24 cellular contexts compared by ENCODE assay signal in genomic region chr2:139439100-139439499, GRCh38.
"Had no signal": no experiment of that assay in that cellular context is flagged by ENCODE, and none has a peak within 500 bp of the region (broad histone marks: within the 10 kb centered on the region; RNA-seq: fewer than 3 reads in every experiment).

No MANE protein-coding gene starts in this region.

- H3K27ac ChIP-seq: gastrocnemius medialis, heart left ventricle, hepatocyte, parathyroid adenoma, right lobe of liver, suprapubic skin, transverse colon, vagina had no signal

- H2AFZ ChIP-seq: hepatocyte, parathyroid adenoma had no signal

- DNase-seq: cerebellar nuclear complex; cortex of kidney; effector memory CD8-positive, alpha-beta T cell; gastrocnemius medialis; heart left ventricle; immature natural killer cell; islet precursor cell; mesendoderm; midbrain; naive thymus-derived CD4-positive, alpha-beta T cell; right lobe of liver; small intestine; stimulated activated CD4-positive, alpha-beta T cell treated with anti-CD3 and anti-CD28 coated beads, Interleukin-15, amount 100 ng/mL, for 24 hours; stimulated activated CD4-positive, alpha-beta T cell treated with anti-CD3 and anti-CD28 coated beads, Interleukin-4, amount 100 ng/mL, for 1 hour; stimulated activated CD8-positive, alpha-beta memory T cell treated with anti-CD3 and anti-CD28 coated beads, Interleukin-4, amount 100 ng/mL, for 48 hours; stimulated activated naive CD4-positive, alpha-beta T cell; stimulated activated naive CD8-positive, alpha-beta T cell treated with anti-CD3 and anti-CD28 coated beads, Interleukin-15, amount 100 ng/mL, for 72 hours; transverse colon had no signal

- H3K9ac ChIP-seq: parathyroid adenoma had no signal

- ATAC-seq: effector memory CD8-positive, alpha-beta T cell; gastrocnemius medialis; heart left ventricle; left lobe of liver; naive thymus-derived CD4-positive, alpha-beta T cell; right lobe of liver; stimulated activated naive CD8-positive, alpha-beta T cell treated with anti-CD3 and anti-CD28 coated beads, Interleukin-15, amount 100 ng/mL, for 72 hours had no signal

- H3K27me3 ChIP-seq: gastrocnemius medialis, heart left ventricle, hepatocyte, right lobe of liver, suprapubic skin, transverse colon, vagina had no signal

- H3K9me3 ChIP-seq: gastrocnemius medialis, heart left ventricle, suprapubic skin, transverse colon, vagina had no signal

- H3K4me3 ChIP-seq: gastrocnemius medialis, heart left ventricle, hepatocyte, right lobe of liver, suprapubic skin, transverse colon, vagina had no signal

- H3K36me3 ChIP-seq: gastrocnemius medialis, heart left ventricle, right lobe of liver, suprapubic skin, transverse colon, vagina had no signal

- FAIRE-seq: endometrium, small intestine had no signal

- H3K4me1 ChIP-seq: gastrocnemius medialis, heart left ventricle, parathyroid adenoma, right lobe of liver, suprapubic skin, transverse colon, vagina had no signal
